1 cellular context compared by ENCODE assay signal in the genomic region with DNA sequence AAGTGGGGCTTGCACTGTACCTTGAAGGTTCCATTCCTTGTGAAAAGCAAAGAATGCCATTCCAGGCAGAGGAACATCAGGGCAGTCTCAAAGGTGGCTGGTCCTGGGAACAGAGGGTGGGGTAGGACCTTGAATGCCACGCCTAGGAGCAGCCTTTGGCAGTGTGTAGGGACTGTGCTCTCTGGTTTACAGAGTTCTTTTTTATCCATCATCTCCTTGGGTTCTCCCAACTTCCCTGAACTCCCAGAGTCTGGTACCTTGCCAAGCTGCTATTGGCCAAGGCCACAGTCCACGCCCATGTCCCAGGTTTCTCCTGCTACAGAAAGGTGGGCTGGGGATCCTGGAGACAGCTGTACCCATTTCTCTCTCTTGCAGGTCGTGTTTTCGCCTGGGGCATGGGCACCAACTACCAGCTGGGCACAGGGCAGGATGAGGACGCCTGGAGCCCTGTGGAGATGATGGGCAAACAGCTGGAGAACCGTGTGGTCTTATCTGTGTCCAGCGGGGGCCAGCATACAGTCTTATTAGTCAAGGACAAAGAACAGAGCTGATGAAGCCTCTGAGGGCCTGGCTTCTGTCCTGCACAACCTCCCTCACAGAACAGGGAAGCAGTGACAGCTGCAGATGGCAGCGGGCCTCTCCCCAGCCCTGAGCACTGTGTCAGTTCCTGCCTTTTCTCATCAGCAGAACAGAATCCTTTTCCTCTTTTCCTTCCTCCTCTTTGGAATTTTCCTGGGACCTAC.
TF ChIP-seq lines count a peak whose summit lies in the region.

No MANE protein-coding gene starts in this region.

TF ChIP-seq in HepG2, 621 proteins besides CTCF, POLR2A, EP300 and RAD21:
- no peak for TF ChIP-seq ZNF780A (CRISPR knock-in tag; IDR thresholded peaks at IDR 0.05)
- no peak for TF ChIP-seq ZEB1 (IDR thresholded peaks at IDR 0.05; ENCODE audit: insufficient replicate concordance, low read depth)
- TF ChIP-seq ZNF724P (CRISPR knock-in tag; IDR thresholded peaks at IDR 0.05; ENCODE audit: borderline replicate concordance): no peak
- TF ChIP-seq GATA4 (IDR thresholded peaks at IDR 0.05; ENCODE audit: borderline replicate concordance, low read depth): no peak
- no peak for TF ChIP-seq ZNF12 (CRISPR knock-in tag; IDR thresholded peaks at IDR 0.05)
- TF ChIP-seq, protein P1, sequence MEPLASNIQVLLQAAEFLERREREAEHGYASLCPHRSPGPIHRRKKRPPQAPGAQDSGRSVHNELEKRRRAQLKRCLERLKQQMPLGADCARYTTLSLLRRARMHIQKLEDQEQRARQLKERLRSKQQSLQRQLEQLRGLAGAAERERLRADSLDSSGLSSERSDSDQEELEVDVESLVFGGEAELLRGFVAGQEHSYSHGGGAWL (CRISPR knock-in tag; IDR thresholded peaks at IDR 0.05): no peak
- no peak for TF ChIP-seq ZMYM2 (CRISPR knock-in tag; IDR thresholded peaks at IDR 0.05)
- no peak for TF ChIP-seq ZNF34 (CRISPR knock-in tag; IDR thresholded peaks at IDR 0.05; ENCODE audit: borderline replicate concordance)
- no peak for TF ChIP-seq ZNF501 (CRISPR knock-in tag; IDR thresholded peaks at IDR 0.05)
- TF ChIP-seq, protein P2, sequence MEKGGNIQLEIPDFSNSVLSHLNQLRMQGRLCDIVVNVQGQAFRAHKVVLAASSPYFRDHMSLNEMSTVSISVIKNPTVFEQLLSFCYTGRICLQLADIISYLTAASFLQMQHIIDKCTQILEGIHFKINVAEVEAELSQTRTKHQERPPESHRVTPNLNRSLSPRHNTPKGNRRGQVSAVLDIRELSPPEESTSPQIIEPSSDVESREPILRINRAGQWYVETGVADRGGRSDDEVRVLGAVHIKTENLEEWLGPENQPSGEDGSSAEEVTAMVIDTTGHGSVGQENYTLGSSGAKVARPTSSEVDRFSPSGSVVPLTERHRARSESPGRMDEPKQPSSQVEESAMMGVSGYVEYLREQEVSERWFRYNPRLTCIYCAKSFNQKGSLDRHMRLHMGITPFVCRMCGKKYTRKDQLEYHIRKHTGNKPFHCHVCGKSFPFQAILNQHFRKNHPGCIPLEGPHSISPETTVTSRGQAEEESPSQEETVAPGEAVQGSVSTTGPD (CRISPR knock-in tag; IDR thresholded peaks at IDR 0.05): no peak
- TF ChIP-seq NCOR1 (IDR thresholded peaks at IDR 0.05; ENCODE audit: borderline replicate concordance, low read length): no peak
- no peak for TF ChIP-seq NR2F6 (IDR thresholded peaks at IDR 0.05)
- TF ChIP-seq NR2F6 (CRISPR knock-in tag; IDR thresholded peaks at IDR 0.05): no peak
- TF ChIP-seq IRF2 (CRISPR knock-in tag; IDR thresholded peaks at IDR 0.05): no peak
TF ChIP-seq in HepG2: peak in this region for 0.
